11 cellular contexts compared by ENCODE assay signal in the genomic region with DNA sequence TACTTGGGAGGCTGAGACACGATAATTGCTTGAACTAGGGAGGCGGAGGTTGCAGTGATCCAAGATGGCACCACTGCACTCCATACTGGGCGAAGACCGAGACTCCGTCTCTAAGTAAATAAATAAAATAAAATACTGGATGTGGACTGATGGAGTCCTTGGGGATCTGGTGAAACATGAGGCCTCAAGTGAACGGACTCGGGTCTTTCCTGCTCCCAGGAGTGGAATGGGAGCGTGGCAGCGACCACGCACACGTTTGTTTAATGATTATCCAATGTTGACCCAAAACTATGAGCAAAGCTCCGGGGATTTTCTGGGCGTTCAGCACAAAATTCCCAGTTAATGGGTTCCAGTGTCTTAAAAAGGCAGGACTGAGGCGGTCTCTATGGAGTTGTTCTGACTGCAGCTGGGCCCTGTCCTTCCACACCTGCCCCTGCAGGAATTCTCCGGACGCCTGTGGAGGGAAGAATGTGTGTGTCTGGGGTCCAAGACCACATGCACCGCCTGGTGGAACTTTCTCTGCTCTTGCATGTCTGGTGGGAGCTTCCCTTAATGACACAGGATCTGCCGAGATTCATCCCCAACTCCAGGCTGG. TPM values are rescaled to one million over a fixed set of nuclear protein-coding genes. Genes with fewer than 3 reads are reported as not detected.
DNase-seq lines count a peak whose midpoint lies in the region; ATAC-seq and TF ChIP-seq lines count a peak whose summit lies in the region.
"Had no signal": no experiment of that assay in that cellular context is flagged by ENCODE, and none has a peak within 500 bp of the region (broad histone marks: within the 10 kb centered on the region; RNA-seq: fewer than 3 reads in every experiment).

No MANE protein-coding gene starts in this region.

- no peak overlapping the region for H3K4me3 ChIP-seq in OCI-LY3 (ENCODE audit: low read length)
- H3K4me3 ChIP-seq in esophagus muscularis mucosa: no peak overlapping the region
- H3K4me3 ChIP-seq in muscle layer of colon (ENCODE audit: low read depth in 1 of 2, low read length in 2 of 2): no peak overlapping the region
- no peak overlapping the region for H3K4me3 ChIP-seq in testis

- ATAC-seq in GM18873 (IDR thresholded peaks at IDR 0.05; ENCODE audit: low FRiP score, unreplicated experiment): no peak
- no peak for ATAC-seq in HG03457 (IDR thresholded peaks at IDR 0.05; ENCODE audit: unreplicated experiment)
- no peak for ATAC-seq in GM21390 (IDR thresholded peaks at IDR 0.05; ENCODE audit: unreplicated experiment)

- TF ChIP-seq EP300 in esophagus muscularis mucosa (IDR thresholded peaks at IDR 0.05): no peak

- H3K9me3 ChIP-seq in OCI-LY3 (ENCODE audit: insufficient read depth, low read length) (no peaks in the 10 kb centered on the region), esophagus muscularis mucosa (no peaks in the 10 kb centered on the region), muscle layer of colon (ENCODE audit: low read length) (no peaks in the 10 kb centered on the region), testis (no peaks in the 10 kb centered on the region)

- TF ChIP-seq POLR2A in esophagus muscularis mucosa (IDR thresholded peaks at IDR 0.05; ENCODE audit: low read depth) (no peak), testis (IDR thresholded peaks at IDR 0.05) (no peak)

- DNase-seq in esophagus muscularis mucosa (ENCODE audit: extremely low spot score): no peak
- no peak for DNase-seq in testis
- no peak for DNase-seq in T-helper 9 cell
- DNase-seq: activated T-cell treated with anti-CD3 and anti-CD28 coated beads, Interleukin-2, amount 50 U/mL, for 48 hours; DMS153; NCI-H2029 treated with DMSO at 0.1 percent for 48 hours had no signal

- WGBS in esophagus muscularis mucosa: 77% methylated on average over 18 of the region's 18 CpGs
- WGBS in testis, 2 donors: 72 to 73% methylated on average over 17 to 18 of the region's 18 CpGs

- H3K27me3 ChIP-seq in OCI-LY3 (ENCODE audit: low read depth, low read length) (no peaks in the 10 kb centered on the region), esophagus muscularis mucosa (no peaks in the 10 kb centered on the region), muscle layer of colon (ENCODE audit: control insufficient read depth in 1 of 2, insufficient read depth in 2 of 2, low read length in 2 of 2) (no peaks in the 10 kb centered on the region), testis (no peaks in the 10 kb centered on the region)

- H3K27ac ChIP-seq in OCI-LY3 (ENCODE audit: low read length) (peak overlapping the region; percentile 88; the same call in 1 of the 2 replicates), esophagus muscularis mucosa (replicated peaks in 1 of 4) (peak overlapping the region; percentile 80 to 87 (median 83)), muscle layer of colon (ENCODE audit: low read depth, low read length) (peak overlapping the region; percentile 88), testis (peak overlapping the region; percentile 72 to 88)

- H3K9ac ChIP-seq in OCI-LY3 (ENCODE audit: low read length) (no peak overlapping the region), muscle layer of colon (ENCODE audit: low read length) (no peak overlapping the region)

- no peak overlapping the region for H2AFZ ChIP-seq in OCI-LY3 (ENCODE audit: low read depth, low read length)

- peaks cover 32% of the 10 kb centered on the region for H3K36me3 ChIP-seq in OCI-LY3 (replicated peaks; ENCODE audit: low read depth, low read length)
- peaks cover 0 to 2% (median 0%) of the 10 kb centered on the region in 4 donors for H3K36me3 ChIP-seq in esophagus muscularis mucosa
- H3K36me3 ChIP-seq in muscle layer of colon (ENCODE audit: insufficient read depth, low read length): peaks cover 4% of the 10 kb centered on the region
- no peaks in the 10 kb centered on the region for H3K36me3 ChIP-seq in testis (ENCODE audit: low read depth, missing control alignments)

- H3K4me1 ChIP-seq in OCI-LY3 (ENCODE audit: low read length): peaks cover 53% of the 10 kb centered on the region
- H3K4me1 ChIP-seq in esophagus muscularis mucosa: peaks cover 61 to 98% (median 96%) of the 10 kb centered on the region in 4 donors
- H3K4me1 ChIP-seq in muscle layer of colon (ENCODE audit: insufficient read depth, low read length): peaks cover 73% of the 10 kb centered on the region
- peaks cover 74% of the 10 kb centered on the region for H3K4me1 ChIP-seq in testis

- H3K4me2 ChIP-seq in OCI-LY3 (ENCODE audit: low read length): no peak overlapping the region; the same call in 1 of the 2 replicates

- H4K20me1 ChIP-seq in OCI-LY3 (ENCODE audit: insufficient read depth, low read length): peaks cover 98% of the 10 kb centered on the region

- TF ChIP-seq CTCF in OCI-LY3 (IDR thresholded peaks at IDR 0.05; ENCODE audit: low read depth, low read length): no peak
- no peak for TF ChIP-seq CTCF in esophagus muscularis mucosa (IDR thresholded peaks at IDR 0.05)
- no peak for TF ChIP-seq CTCF in testis (IDR thresholded peaks at IDR 0.05)

- peaks cover 99% of the 10 kb centered on the region for H3K79me2 ChIP-seq in OCI-LY3 (ENCODE audit: low read length)

- intact Hi-C loops in esophagus muscularis mucosa (cut with DNase I) (no loop called here), testis (cut with DNase I; ENCODE audit: low total_unique reads) (no loop called here)

RNA-seq across cellular contexts. Expression of a gene that starts 26.6 kb away (rescaled TPM):
- total RNA-seq in esophagus muscularis mucosa (10 to 100 TPM; 14.1 to 21.9 (median 15.1) TPM), testis (10 to 100 TPM; 11.5 to 21.4 TPM)
- 21.5 TPM for polyA plus RNA-seq in testis (ENCODE audit: insufficient read depth, low read depth, low replicate concordance)
